Comparison of ENCODE assay signal across 1 cellular context in genomic region chr9:6068983-6069382, GRCh38.
TF ChIP-seq lines count a peak whose summit lies in the region.

No MANE protein-coding gene starts in this region.

TF ChIP-seq in SK-N-SH treated with all-trans-retinoic acid at 6 μM for 48 hours, 23 proteins besides CTCF, POLR2A, EP300 and RAD21 (continued from another document):
- TF ChIP-seq CSRNP3 (CRISPR knock-in tag; IDR thresholded peaks at IDR 0.05) (no peak), ZNF565 (CRISPR knock-in tag; conservative IDR thresholded peaks at IDR 0.05; ENCODE audit: low read depth) (no peak), ZNF70 (CRISPR knock-in tag; IDR thresholded peaks at IDR 0.05) (no peak), ZC3H10 (CRISPR knock-in tag; IDR thresholded peaks at IDR 0.05) (no peak)
